In genomic region chr7:127900116-127900515, GRCh38 we compare ENCODE assay signal across 18 cellular contexts.
"Had no signal": no experiment of that assay in that cellular context is flagged by ENCODE, and none has a peak within 500 bp of the region (broad histone marks: within the 10 kb centered on the region; RNA-seq: fewer than 3 reads in every experiment).

No MANE protein-coding gene starts in this region.

- H3K36me3 ChIP-seq: ovary, upper lobe of right lung had no signal

- H3K4me3 ChIP-seq: esophagus squamous epithelium, ovary, testis, upper lobe of right lung had no signal

- H3K9me3 ChIP-seq: esophagus squamous epithelium, ovary, testis, upper lobe of right lung had no signal

- H3K27me3 ChIP-seq: esophagus squamous epithelium, foreskin keratinocyte, ovary, testis, upper lobe of right lung had no signal

- H3K27ac ChIP-seq: esophagus squamous epithelium, foreskin keratinocyte, ovary, testis, upper lobe of right lung had no signal

- FAIRE-seq: bronchial epithelial cell, islet of Langerhans had no signal

- DNase-seq: activated CD4-positive, alpha-beta T cell treated with anti-CD3 and anti-CD28 coated beads for 1 hour; activated CD8-positive, alpha-beta memory T cell treated with anti-CD3 and anti-CD28 coated beads, Interleukin-2, amount 50 U/mL, for 4 hours; activated CD8-positive, alpha-beta T cell treated with anti-CD3 and anti-CD28 coated beads for 36 hours; activated gamma-delta T cell treated with Interleukin-2 at 50 U/mL for 16 hours; activated naive CD8-positive, alpha-beta T cell treated with anti-CD3 and anti-CD28 coated beads, Interleukin-2, amount 10 ng/mL, durations not matched to agents 7 days and 5 days; activated T-cell treated with anti-CD3 and anti-CD28 coated beads, Interleukin-2, amount 50 U/mL, for 72 hours; esophagus squamous epithelium; foreskin keratinocyte; mammary epithelial cell; nephron progenitor cell; ovary; stimulated activated CD4-positive, alpha-beta T cell treated with anti-CD3 and anti-CD28 coated beads, Interleukin-4, amount 100 ng/mL, for 1 hour; stimulated activated CD8-positive, alpha-beta memory T cell treated with anti-CD3 and anti-CD28 coated beads, Interleukin-4, amount 100 ng/mL, for 48 hours; stimulated activated naive CD8-positive, alpha-beta T cell treated with anti-CD3 and anti-CD28 coated beads, Interleukin-15, amount 100 ng/mL, for 72 hours; testis; upper lobe of right lung had no signal
